Comparison of ENCODE assay signal across 7 cellular contexts in the genomic region with DNA sequence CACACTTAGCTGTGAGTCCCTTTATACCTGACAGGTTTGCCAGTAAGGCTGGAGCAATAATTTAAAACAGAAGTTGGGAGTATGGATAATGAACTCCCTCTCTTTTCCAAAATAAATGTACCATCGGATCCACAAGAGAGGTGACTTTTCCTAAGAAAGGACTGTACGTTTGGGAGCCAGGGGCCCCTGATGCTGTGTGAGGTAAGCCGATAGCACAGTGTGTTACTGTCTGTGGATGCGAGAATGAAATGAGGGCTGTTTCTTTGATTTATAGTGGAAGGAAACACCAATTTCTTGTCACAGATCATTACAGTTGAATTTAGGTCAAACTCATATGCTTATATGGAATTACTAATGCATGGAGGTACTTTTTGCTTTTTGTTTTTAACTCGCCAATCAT.
"Had no signal": no experiment of that assay in that cellular context is flagged by ENCODE, and none has a peak within 500 bp of the region (broad histone marks: within the 10 kb centered on the region; RNA-seq: fewer than 3 reads in every experiment).

No MANE protein-coding gene starts in this region.

- DNase-seq: GOT3, H7, IMR-90, KG1 had no signal

- H3K36me3 ChIP-seq: HAP-1 had no signal

- H3K4me3 ChIP-seq: HAP-1, K562 had no signal

- ATAC-seq: HCT116 had no signal
